8 cellular contexts compared by ENCODE assay signal in genomic region chr1:89855413-89856123, GRCh38. TPM values are rescaled to one million over a fixed set of nuclear protein-coding genes. Genes with fewer than 3 reads are reported as not detected.
DNase-seq lines count a peak whose midpoint lies in the region; ATAC-seq and TF ChIP-seq lines count a peak whose summit lies in the region.

No MANE protein-coding gene starts in this region.

- ATAC-seq in GM19395 (IDR thresholded peaks at IDR 0.05; ENCODE audit: unreplicated experiment) (peak; percentile 87), HG03442 (IDR thresholded peaks at IDR 0.05; ENCODE audit: unreplicated experiment) (peak; percentile 89), left lobe of liver (no peak)

- no peak overlapping the region for H3K4me3 Mint-ChIP-seq in CD14-positive monocyte

- TF ChIP-seq CTCF in CD14-positive monocyte (IDR thresholded peaks at IDR 0.05) = no peak

- peaks cover 36 to 39% of the 10 kb centered on the region in 2 donors for H3K36me3 Mint-ChIP-seq in CD14-positive monocyte

- H3K27ac Mint-ChIP-seq in CD14-positive monocyte = peak overlapping the region in 1 of 7 donors; percentile 5

- no peaks in the 10 kb centered on the region for H3K9me3 Mint-ChIP-seq in CD14-positive monocyte

- H3K27me3 Mint-ChIP-seq in CD14-positive monocyte (ENCODE audit: low read depth in 3 of 3) = no peaks in the 10 kb centered on the region

- DNase-seq in AG20443 (ENCODE audit: low spot score) (peak; percentile 62), CD14-positive monocyte (ENCODE audit: low spot score) (no peak), NOMO-1 treated with DMSO at 0.1 percent for 48 hours (lab: John Stamatoyannopoulos, UW; ENCODE audit: unreplicated experiment) (no peak), left lobe of liver (ENCODE audit: low spot score) (no peak)
- DNase-seq in central memory CD4-positive, alpha-beta T cell = peak; percentile 76
- DNase-seq in activated CD8-positive, alpha-beta memory T cell treated with anti-CD3 and anti-CD28 coated beads for 24 hours = no peak

- intact Hi-C loops in CD14-positive monocyte (cut with micrococcal nuclease) = loop anchor here in 1 of 2 donors (10.0 kb wide), 1 partner anchor 51 kb away; no protein-coding TSS in a partner anchor

- H3K4me1 Mint-ChIP-seq in CD14-positive monocyte = no peaks in the 10 kb centered on the region

RNA-seq across cellular contexts. Expression of gene LRRC8D, which starts 34.7 kb away (rescaled TPM):
- polyA plus RNA-seq in CD14-positive monocyte = 10 to 100 TPM; 28.0 to 42.9 TPM
- total RNA-seq in left lobe of liver = 22.1 TPM

Comparison
In these comparisons a context has a peak if more than half of its experiments do, and no peak if none do; other contexts are left out.
1. DNase-seq: peak in AG20443 (single experiment) and central memory CD4-positive, alpha-beta T cell (single experiment); none in CD14-positive monocyte (single experiment), NOMO-1 treated with DMSO at 0.1 percent for 48 hours (single experiment), left lobe of liver (single experiment) and activated CD8-positive, alpha-beta memory T cell treated with anti-CD3 and anti-CD28 coated beads for 24 hours (single experiment).